Comparison of ENCODE assay signal across 17 cellular contexts in genomic region chr12:67579662-67580003, GRCh38.
DNase-seq lines count a peak whose midpoint lies in the region; ATAC-seq lines count a peak whose summit lies in the region.
"Had no signal": no experiment of that assay in that cellular context is flagged by ENCODE, and none has a peak within 500 bp of the region (broad histone marks: within the 10 kb centered on the region; RNA-seq: fewer than 3 reads in every experiment).

No MANE protein-coding gene starts in this region.

- H3K4me3 ChIP-seq in BLaER1 treated with 17β-estradiol and CSF1 and Interleukin-3, amounts not matched to agents 10 nM and 100 nM = no peak overlapping the region
- peak overlapping the region; percentile 73 for H3K4me3 ChIP-seq in CD4-positive, CD25-positive, alpha-beta regulatory T cell (ENCODE audit: low read depth, low read length)
- H3K4me3 ChIP-seq: lung, sigmoid colon had no signal

- peaks cover 4 to 14% (median 9%) of the 10 kb centered on the region in 11 experiments; a peak in 19 of 22 replicates for H3K9me3 ChIP-seq in BLaER1 treated with 17β-estradiol and CSF1 and Interleukin-3, amounts not matched to agents 10 nM and 100 nM (replicated peaks in 1 of 11)
- no peaks in the 10 kb centered on the region for H3K9me3 ChIP-seq in CD4-positive, CD25-positive, alpha-beta regulatory T cell (ENCODE audit: control insufficient read depth in 2 of 2, low read length in 2 of 2)
- no peaks in the 10 kb centered on the region for H3K9me3 ChIP-seq in T-helper 17 cell (ENCODE audit: control insufficient read depth, low read length, poor library complexity, severe bottlenecking)
- H3K9me3 ChIP-seq: sigmoid colon had no signal

- H3K27ac Mint-ChIP-seq in CD4-positive, CD25-positive, alpha-beta regulatory T cell = peak overlapping the region; percentile 60 to 84 (median 62)
- H3K27ac Mint-ChIP-seq in T-helper 17 cell = peak overlapping the region; percentile 5
- H3K27ac Mint-ChIP-seq in effector memory CD8-positive, alpha-beta T cell = peak overlapping the region; percentile 80 to 85
- H3K27ac Mint-ChIP-seq: activated naive CD4-positive, alpha-beta T cell treated with anti-CD3 and anti-CD28 coated beads, Interleukin-2, amount 50 U/mL, for 72 hours; progenitor cell of endocrine pancreas; type B pancreatic cell had no signal

- no peak for ATAC-seq in CD4-positive, CD25-positive, alpha-beta regulatory T cell (ENCODE audit: low read depth in 2 of 2)
- ATAC-seq in T-helper 17 cell (peak; percentile 39), left cardiac atrium (no peak)
- peak; percentile 20 for ATAC-seq in effector memory CD8-positive, alpha-beta T cell (replicated peaks)
- ATAC-seq: Panc1 had no signal

- H3K36me3 Mint-ChIP-seq in CD4-positive, CD25-positive, alpha-beta regulatory T cell = no peaks in the 10 kb centered on the region
- no peaks in the 10 kb centered on the region for H3K36me3 Mint-ChIP-seq in T-helper 17 cell (ENCODE audit: low read depth)
- no peaks in the 10 kb centered on the region for H3K36me3 Mint-ChIP-seq in effector memory CD8-positive, alpha-beta T cell (ENCODE audit: insufficient read depth)
- H3K36me3 Mint-ChIP-seq: type B pancreatic cell had no signal

- intact Hi-C loops in left cardiac atrium (cut with DNase I) = no loop called here

- no peak overlapping the region for H3K9ac ChIP-seq in BLaER1 treated with 17β-estradiol and CSF1 and Interleukin-3, amounts not matched to agents 10 nM and 100 nM

- peaks cover 30 to 64% (median 42%) of the 10 kb centered on the region in 4 donors for H3K4me1 Mint-ChIP-seq in CD4-positive, CD25-positive, alpha-beta regulatory T cell
- peaks cover 35% of the 10 kb centered on the region for H3K4me1 Mint-ChIP-seq in T-helper 17 cell
- peaks cover 26 to 55% of the 10 kb centered on the region in 2 donors for H3K4me1 Mint-ChIP-seq in effector memory CD8-positive, alpha-beta T cell (ENCODE audit: low read depth in 2 of 2)

- peaks cover 10 to 17% (median 15%) of the 10 kb centered on the region in 10 experiments for H3K4me1 ChIP-seq in BLaER1 treated with 17β-estradiol and CSF1 and Interleukin-3, amounts not matched to agents 10 nM and 100 nM
- peaks cover 31% of the 10 kb centered on the region for H3K4me1 ChIP-seq in CD4-positive, CD25-positive, alpha-beta regulatory T cell (ENCODE audit: control insufficient read depth, insufficient read depth, low read length, poor library complexity, severe bottlenecking)

- DNase-seq in CD4-positive, CD25-positive, alpha-beta regulatory T cell = no peak
- no peak for DNase-seq in T-helper 17 cell
- no peak for DNase-seq in effector memory CD8-positive, alpha-beta T cell
- DNase-seq in NCI-H1417 (lab: John Stamatoyannopoulos, UW) = no peak
- DNase-seq in NK-92 treated with Interleukin-12 subunit alpha and Interleukin-12 subunit beta, amount 100 ng/mL, for 24 hours (lab: John Stamatoyannopoulos, UW) = no peak
- no peak for DNase-seq in left cardiac atrium
- DNase-seq: activated CD4-positive, alpha-beta T cell treated with anti-CD3 and anti-CD28 coated beads for 1 hour; DMS79 treated with DMSO at 0.1 percent for 48 hours; NCI-H510A treated with DMSO at 0.1 percent for 48 hours; SIG-M5; sigmoid colon had no signal

- H3K27ac ChIP-seq in BLaER1 treated with 17β-estradiol and CSF1 and Interleukin-3, amounts not matched to agents 10 nM and 100 nM = peak overlapping the region in 6 of 11 experiments; percentile 33 to 61 (median 46); a peak in 10 of 22 replicates
- H3K27ac ChIP-seq in CD4-positive, CD25-positive, alpha-beta regulatory T cell (ENCODE audit: insufficient read depth, low read length, poor library complexity, severe bottlenecking) = peak overlapping the region; percentile 52
- H3K27ac ChIP-seq: sigmoid colon had no signal

- H3K27me3 ChIP-seq in BLaER1 treated with 17β-estradiol and CSF1 and Interleukin-3, amounts not matched to agents 10 nM and 100 nM = no peaks in the 10 kb centered on the region
- no peaks in the 10 kb centered on the region for H3K27me3 ChIP-seq in CD4-positive, CD25-positive, alpha-beta regulatory T cell (ENCODE audit: control insufficient read depth, insufficient read depth, low read length)
- H3K27me3 ChIP-seq: sigmoid colon had no signal

- H3K27me3 Mint-ChIP-seq in CD4-positive, CD25-positive, alpha-beta regulatory T cell = peaks cover 15% of the 10 kb centered on the region
- H3K27me3 Mint-ChIP-seq in T-helper 17 cell = no peaks in the 10 kb centered on the region
- H3K27me3 Mint-ChIP-seq in effector memory CD8-positive, alpha-beta T cell = no peaks in the 10 kb centered on the region
- H3K27me3 Mint-ChIP-seq: progenitor cell of endocrine pancreas, type B pancreatic cell had no signal

- peak overlapping the region; percentile 23 to 68 (median 52); a peak in 18 of 22 replicates for H3K4me2 ChIP-seq in BLaER1 treated with 17β-estradiol and CSF1 and Interleukin-3, amounts not matched to agents 10 nM and 100 nM

- peak overlapping the region in 3 of 4 donors; percentile 58 to 81 (median 76) for H3K4me3 Mint-ChIP-seq in CD4-positive, CD25-positive, alpha-beta regulatory T cell
- H3K4me3 Mint-ChIP-seq in T-helper 17 cell = peak overlapping the region; percentile 51
- H3K4me3 Mint-ChIP-seq in effector memory CD8-positive, alpha-beta T cell = peak overlapping the region; percentile 66 to 84
- H3K4me3 Mint-ChIP-seq: type B pancreatic cell had no signal

- H4K20me1 ChIP-seq in BLaER1 treated with 17β-estradiol and CSF1 and Interleukin-3, amounts not matched to agents 10 nM and 100 nM = no peaks in the 10 kb centered on the region

- H3K9me3 Mint-ChIP-seq in CD4-positive, CD25-positive, alpha-beta regulatory T cell = peaks cover 0 to 7% (median 2%) of the 10 kb centered on the region in 7 donors
- H3K9me3 Mint-ChIP-seq in effector memory CD8-positive, alpha-beta T cell = peaks cover 6 to 19% of the 10 kb centered on the region in 2 donors
- H3K9me3 Mint-ChIP-seq: type B pancreatic cell had no signal

- H3K36me3 ChIP-seq in BLaER1 treated with 17β-estradiol and CSF1 and Interleukin-3, amounts not matched to agents 10 nM and 100 nM = no peaks in the 10 kb centered on the region
- no peaks in the 10 kb centered on the region for H3K36me3 ChIP-seq in CD4-positive, CD25-positive, alpha-beta regulatory T cell (ENCODE audit: control insufficient read depth, insufficient read depth, low read length)
- H3K36me3 ChIP-seq: sigmoid colon had no signal

Comparison
In these comparisons a context has a peak if more than half of its experiments do, and no peak if none do; other contexts are left out.
1. ATAC-seq: peak in T-helper 17 cell (single experiment) and effector memory CD8-positive, alpha-beta T cell (single experiment); none in CD4-positive, CD25-positive, alpha-beta regulatory T cell (0 of 2) and left cardiac atrium (0 of 2).
2. H3K27ac Mint-ChIP-seq: peak in every context shown above with its lines; median percentile 82 in effector memory CD8-positive, alpha-beta T cell; 62 in CD4-positive, CD25-positive, alpha-beta regulatory T cell; 5 in T-helper 17 cell.
3. Peak in every context shown above with its lines, with median percentiles within 50 percentile points of each other: H3K4me3 Mint-ChIP-seq.